10 cellular contexts compared by ENCODE assay signal in the genomic region with DNA sequence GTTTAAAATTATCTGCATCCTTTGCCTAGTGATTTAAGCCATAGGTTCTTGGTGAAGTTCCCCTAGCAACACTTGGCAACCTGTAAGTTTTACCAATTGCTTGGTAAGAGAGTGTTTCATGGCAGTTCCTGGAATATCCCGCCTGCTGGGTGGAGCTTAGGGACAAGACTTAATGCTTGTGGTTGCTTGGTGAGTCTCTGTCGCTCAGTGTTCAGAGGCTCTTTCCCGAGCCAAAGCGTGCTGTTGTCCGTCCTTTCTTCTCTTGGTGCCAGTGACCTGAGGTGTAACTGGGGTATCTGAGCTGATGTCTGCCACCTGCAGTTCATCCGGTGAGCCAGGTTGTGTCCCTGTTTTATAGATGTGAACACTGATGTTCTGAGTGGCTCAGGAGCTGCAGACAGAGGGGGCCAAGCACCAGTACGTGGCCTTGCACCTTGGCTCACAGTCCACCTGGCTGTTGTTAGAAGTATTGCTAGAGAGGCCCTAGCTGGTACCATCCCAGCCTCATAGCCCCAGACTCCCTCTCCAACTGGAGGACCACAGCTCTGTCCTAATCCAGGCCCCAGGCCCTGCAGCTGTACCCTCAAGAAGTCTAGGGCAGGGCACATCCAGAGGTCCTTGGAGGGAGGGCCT. TPM values are rescaled to one million over a fixed set of nuclear protein-coding genes. Genes with fewer than 3 reads are reported as not detected.
DNase-seq lines count a peak whose midpoint lies in the region; ATAC-seq and TF ChIP-seq lines count a peak whose summit lies in the region.
"Had no signal": no experiment of that assay in that cellular context is flagged by ENCODE, and none has a peak within 500 bp of the region (broad histone marks: within the 10 kb centered on the region; RNA-seq: fewer than 3 reads in every experiment).

No MANE protein-coding gene starts in this region.

- TF ChIP-seq CTCF in NB4 (IDR thresholded peaks at IDR 0.05; ENCODE audit: low read depth, low read length) (peak; percentile 2), osteoblast (IDR thresholded peaks at IDR 0.05; ENCODE audit: extremely low read depth, low read depth, low read length) (peak; percentile 15)

- peak overlapping the region in 1 of 2 donors; percentile 9 for H3K27ac Mint-ChIP-seq in effector memory CD8-positive, alpha-beta T cell

- H3K4me3 ChIP-seq in NB4 (ENCODE audit: low read depth, low read length) (no peak overlapping the region), osteoblast (ENCODE audit: insufficient read depth, low read length) (no peak overlapping the region)
- H3K4me3 ChIP-seq: adrenal gland had no signal

- H3K36me3 Mint-ChIP-seq in effector memory CD8-positive, alpha-beta T cell (ENCODE audit: insufficient read depth), result peaks cover 8% of the 10 kb centered on the region

- DNase-seq in NCI-H1417 (lab: John Stamatoyannopoulos, UW) (peak in 2 of 3 experiments; percentile 19 to 55), NCI-H1417 treated with DMSO at 0.1 percent for 48 hours (lab: John Stamatoyannopoulos, UW) (no peak), NB4 (ENCODE audit: low read depth) (no peak), osteoblast (ENCODE audit: insufficient read length, low spot score, missing footprints) (no peak), epidermal melanocyte (ENCODE audit: insufficient read length, low spot score) (no peak), GDM1 (lab: John Stamatoyannopoulos, UW) (no peak)
- DNase-seq in effector memory CD8-positive, alpha-beta T cell, result no peak
- DNase-seq: NCI-H1105 had no signal

- no peak overlapping the region for H3K27ac ChIP-seq in osteoblast (ENCODE audit: low read depth, low read length)

- H3K9me3 Mint-ChIP-seq in effector memory CD8-positive, alpha-beta T cell, result no peaks in the 10 kb centered on the region

- peaks cover 70% of the 10 kb centered on the region for H4K20me1 ChIP-seq in osteoblast (ENCODE audit: insufficient read depth, low read length)

- H3K9me3 ChIP-seq in osteoblast (ENCODE audit: low read depth, low read length), result no peaks in the 10 kb centered on the region
- H3K9me3 ChIP-seq: adrenal gland had no signal

- H3K4me2 ChIP-seq in osteoblast (ENCODE audit: insufficient read depth, low read length), result no peak overlapping the region

- peaks cover 8% of the 10 kb centered on the region for H3K4me1 ChIP-seq in osteoblast (ENCODE audit: insufficient read depth, low read length)

- H2AFZ ChIP-seq in osteoblast (ENCODE audit: low read length), result no peak overlapping the region

- no peaks in the 10 kb centered on the region for H3K27me3 ChIP-seq in osteoblast (ENCODE audit: insufficient read depth, low read length)
- H3K27me3 ChIP-seq: adrenal gland had no signal

- ATAC-seq in effector memory CD8-positive, alpha-beta T cell (replicated peaks), result peak; percentile 36
- no peak for ATAC-seq in GM18858 (IDR thresholded peaks at IDR 0.05; ENCODE audit: unreplicated experiment)

- no peaks in the 10 kb centered on the region for H3K27me3 Mint-ChIP-seq in effector memory CD8-positive, alpha-beta T cell

- no peak overlapping the region for H3K4me3 Mint-ChIP-seq in effector memory CD8-positive, alpha-beta T cell

- peaks cover 52 to 56% of the 10 kb centered on the region in 2 donors for H3K4me1 Mint-ChIP-seq in effector memory CD8-positive, alpha-beta T cell (ENCODE audit: low read depth in 2 of 2)

- TF ChIP-seq POLR2A in NB4 (IDR thresholded peaks at IDR 0.05; ENCODE audit: extremely low read depth, insufficient read length), result no peak

- H3K79me2 ChIP-seq in osteoblast (ENCODE audit: insufficient read depth, low read length), result peaks cover 84% of the 10 kb centered on the region

- no peaks in the 10 kb centered on the region for H3K36me3 ChIP-seq in osteoblast (ENCODE audit: insufficient read depth, low read length)
- H3K36me3 ChIP-seq: adrenal gland had no signal

RNA-seq across cellular contexts. Expression of gene PHF2, which starts 16.1 kb away (rescaled TPM):
- 14.8 and 15.0 TPM in 2 replicates for total RNA-seq in osteoblast

Comparison
In these comparisons a context has a peak if more than half of its experiments do, and no peak if none do; other contexts are left out.
1. DNase-seq: peak in NCI-H1417 (2 of 3); none in NCI-H1417 treated with DMSO at 0.1 percent for 48 hours (single experiment), NB4 (single experiment), effector memory CD8-positive, alpha-beta T cell (0 of 3), osteoblast (single experiment), epidermal melanocyte (single experiment) and GDM1 (single experiment).